1 cellular context compared by ENCODE assay signal in genomic region chr9:110282023-110282766, GRCh38.
TF ChIP-seq lines count a peak whose summit lies in the region.

No MANE protein-coding gene starts in this region.

TF ChIP-seq in GM12878, 131 proteins besides CTCF, POLR2A, EP300 and RAD21 (continued from another document):
- TF ChIP-seq PKNOX1 (IDR thresholded peaks at IDR 0.05) = peak; percentile 27; the same call in 1 of the 2 replicates
